ENCODE assay signal across 1 cellular context in the genomic region with DNA sequence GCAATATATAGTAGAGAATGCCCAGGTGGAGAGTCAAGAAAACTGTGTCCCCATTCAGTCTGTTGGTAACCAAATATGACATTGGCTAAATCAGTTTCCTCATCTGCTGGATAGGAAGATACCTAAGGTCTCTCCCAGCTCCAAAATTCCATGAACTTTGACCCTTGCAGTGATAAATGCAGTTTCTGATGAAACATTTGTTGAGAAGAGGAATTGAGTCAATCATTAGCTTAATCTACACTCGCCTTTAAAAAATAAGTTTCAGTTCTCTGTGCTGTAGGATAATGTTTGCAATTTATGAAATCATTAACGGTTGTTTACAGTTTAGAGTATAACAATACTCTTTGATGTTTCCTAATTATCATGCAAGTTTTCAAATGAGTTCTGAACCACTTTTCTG.
TF ChIP-seq lines count a peak whose summit lies in the region.

No MANE protein-coding gene starts in this region.

TF ChIP-seq in HepG2, 621 proteins besides CTCF, POLR2A, EP300 and RAD21 (continued from another document and continues in another):
- TF ChIP-seq, protein P1, sequence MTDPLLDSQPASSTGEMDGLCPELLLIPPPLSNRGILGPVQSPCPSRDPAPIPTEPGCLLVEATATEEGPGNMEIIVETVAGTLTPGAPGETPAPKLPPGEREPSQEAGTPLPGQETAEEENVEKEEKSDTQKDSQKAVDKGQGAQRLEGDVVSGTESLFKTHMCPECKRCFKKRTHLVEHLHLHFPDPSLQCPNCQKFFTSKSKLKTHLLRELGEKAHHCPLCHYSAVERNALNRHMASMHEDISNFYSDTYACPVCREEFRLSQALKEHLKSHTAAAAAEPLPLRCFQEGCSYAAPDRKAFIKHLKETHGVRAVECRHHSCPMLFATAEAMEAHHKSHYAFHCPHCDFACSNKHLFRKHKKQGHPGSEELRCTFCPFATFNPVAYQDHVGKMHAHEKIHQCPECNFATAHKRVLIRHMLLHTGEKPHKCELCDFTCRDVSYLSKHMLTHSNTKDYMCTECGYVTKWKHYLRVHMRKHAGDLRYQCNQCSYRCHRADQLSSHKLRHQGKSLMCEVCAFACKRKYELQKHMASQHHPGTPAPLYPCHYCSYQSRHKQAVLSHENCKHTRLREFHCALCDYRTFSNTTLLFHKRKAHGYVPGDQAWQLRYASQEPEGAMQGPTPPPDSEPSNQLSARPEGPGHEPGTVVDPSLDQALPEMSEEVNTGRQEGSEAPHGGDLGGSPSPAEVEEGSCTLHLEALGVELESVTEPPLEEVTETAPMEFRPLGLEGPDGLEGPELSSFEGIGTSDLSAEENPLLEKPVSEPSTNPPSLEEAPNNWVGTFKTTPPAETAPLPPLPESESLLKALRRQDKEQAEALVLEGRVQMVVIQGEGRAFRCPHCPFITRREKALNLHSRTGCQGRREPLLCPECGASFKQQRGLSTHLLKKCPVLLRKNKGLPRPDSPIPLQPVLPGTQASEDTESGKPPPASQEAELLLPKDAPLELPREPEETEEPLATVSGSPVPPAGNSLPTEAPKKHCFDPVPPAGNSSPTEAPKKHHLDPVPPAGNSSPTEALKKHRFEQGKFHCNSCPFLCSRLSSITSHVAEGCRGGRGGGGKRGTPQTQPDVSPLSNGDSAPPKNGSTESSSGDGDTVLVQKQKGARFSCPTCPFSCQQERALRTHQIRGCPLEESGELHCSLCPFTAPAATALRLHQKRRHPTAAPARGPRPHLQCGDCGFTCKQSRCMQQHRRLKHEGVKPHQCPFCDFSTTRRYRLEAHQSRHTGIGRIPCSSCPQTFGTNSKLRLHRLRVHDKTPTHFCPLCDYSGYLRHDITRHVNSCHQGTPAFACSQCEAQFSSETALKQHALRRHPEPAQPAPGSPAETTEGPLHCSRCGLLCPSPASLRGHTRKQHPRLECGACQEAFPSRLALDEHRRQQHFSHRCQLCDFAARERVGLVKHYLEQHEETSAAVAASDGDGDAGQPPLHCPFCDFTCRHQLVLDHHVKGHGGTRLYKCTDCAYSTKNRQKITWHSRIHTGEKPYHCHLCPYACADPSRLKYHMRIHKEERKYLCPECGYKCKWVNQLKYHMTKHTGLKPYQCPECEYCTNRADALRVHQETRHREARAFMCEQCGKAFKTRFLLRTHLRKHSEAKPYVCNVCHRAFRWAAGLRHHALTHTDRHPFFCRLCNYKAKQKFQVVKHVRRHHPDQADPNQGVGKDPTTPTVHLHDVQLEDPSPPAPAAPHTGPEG (CRISPR knock-in tag; IDR thresholded peaks at IDR 0.05) = no peak
- TF ChIP-seq SALL2 (CRISPR knock-in tag; IDR thresholded peaks at IDR 0.05) = no peak
- TF ChIP-seq REXO4 (CRISPR knock-in tag; IDR thresholded peaks at IDR 0.05; ENCODE audit: borderline replicate concordance) = no peak
- TF ChIP-seq FOXJ3 (CRISPR knock-in tag; IDR thresholded peaks at IDR 0.05; ENCODE audit: borderline replicate concordance) = peak; percentile 42; the same call in 1 of the 2 replicates
- no peak for TF ChIP-seq ZNF674 (CRISPR knock-in tag; IDR thresholded peaks at IDR 0.05; ENCODE audit: low read depth)
- TF ChIP-seq ZNF331 (CRISPR knock-in tag; IDR thresholded peaks at IDR 0.05) = peak; percentile 47; the same call in 1 of the 2 replicates
- TF ChIP-seq NR2F6 (IDR thresholded peaks at IDR 0.05) = peak; percentile 77
- TF ChIP-seq NR2F6 (CRISPR knock-in tag; IDR thresholded peaks at IDR 0.05) = peak; percentile 75
- TF ChIP-seq SOX13 (IDR thresholded peaks at IDR 0.05) = no peak
- TF ChIP-seq SOX13 (CRISPR knock-in tag; conservative IDR thresholded peaks at IDR 0.05 in 1 of 2, IDR thresholded peaks at IDR 0.05 in 1 of 2) = peak in 1 of 2 experiments; percentile 59; a peak in 2 of 4 replicates
- TF ChIP-seq, protein P2, sequence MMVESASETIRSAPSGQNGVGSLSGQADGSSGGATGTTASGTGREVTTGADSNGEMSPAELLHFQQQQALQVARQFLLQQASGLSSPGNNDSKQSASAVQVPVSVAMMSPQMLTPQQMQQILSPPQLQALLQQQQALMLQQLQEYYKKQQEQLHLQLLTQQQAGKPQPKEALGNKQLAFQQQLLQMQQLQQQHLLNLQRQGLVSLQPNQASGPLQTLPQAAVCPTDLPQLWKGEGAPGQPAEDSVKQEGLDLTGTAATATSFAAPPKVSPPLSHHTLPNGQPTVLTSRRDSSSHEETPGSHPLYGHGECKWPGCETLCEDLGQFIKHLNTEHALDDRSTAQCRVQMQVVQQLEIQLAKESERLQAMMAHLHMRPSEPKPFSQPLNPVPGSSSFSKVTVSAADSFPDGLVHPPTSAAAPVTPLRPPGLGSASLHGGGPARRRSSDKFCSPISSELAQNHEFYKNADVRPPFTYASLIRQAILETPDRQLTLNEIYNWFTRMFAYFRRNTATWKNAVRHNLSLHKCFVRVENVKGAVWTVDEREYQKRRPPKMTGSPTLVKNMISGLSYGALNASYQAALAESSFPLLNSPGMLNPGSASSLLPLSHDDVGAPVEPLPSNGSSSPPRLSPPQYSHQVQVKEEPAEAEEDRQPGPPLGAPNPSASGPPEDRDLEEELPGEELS (CRISPR knock-in tag; IDR thresholded peaks at IDR 0.05) = peak; percentile 68
- TF ChIP-seq FOXA1 (IDR thresholded peaks at IDR 0.05) = no peak
- peak; percentile 5; the same call in 1 of the 2 replicates for TF ChIP-seq FOXA1 (CRISPR knock-in tag; IDR thresholded peaks at IDR 0.05)
- TF ChIP-seq YY1 (IDR thresholded peaks at IDR 0.05; ENCODE audit: insufficient read depth, insufficient replicate concordance, low read depth, low read length) = no peak
- no peak for TF ChIP-seq ZNF564 (CRISPR knock-in tag; IDR thresholded peaks at IDR 0.05)
- TF ChIP-seq MIXL1 (CRISPR knock-in tag; IDR thresholded peaks at IDR 0.05) = no peak
- TF ChIP-seq ZNF768 (CRISPR knock-in tag; IDR thresholded peaks at IDR 0.05) = no peak
- TF ChIP-seq, protein P3, sequence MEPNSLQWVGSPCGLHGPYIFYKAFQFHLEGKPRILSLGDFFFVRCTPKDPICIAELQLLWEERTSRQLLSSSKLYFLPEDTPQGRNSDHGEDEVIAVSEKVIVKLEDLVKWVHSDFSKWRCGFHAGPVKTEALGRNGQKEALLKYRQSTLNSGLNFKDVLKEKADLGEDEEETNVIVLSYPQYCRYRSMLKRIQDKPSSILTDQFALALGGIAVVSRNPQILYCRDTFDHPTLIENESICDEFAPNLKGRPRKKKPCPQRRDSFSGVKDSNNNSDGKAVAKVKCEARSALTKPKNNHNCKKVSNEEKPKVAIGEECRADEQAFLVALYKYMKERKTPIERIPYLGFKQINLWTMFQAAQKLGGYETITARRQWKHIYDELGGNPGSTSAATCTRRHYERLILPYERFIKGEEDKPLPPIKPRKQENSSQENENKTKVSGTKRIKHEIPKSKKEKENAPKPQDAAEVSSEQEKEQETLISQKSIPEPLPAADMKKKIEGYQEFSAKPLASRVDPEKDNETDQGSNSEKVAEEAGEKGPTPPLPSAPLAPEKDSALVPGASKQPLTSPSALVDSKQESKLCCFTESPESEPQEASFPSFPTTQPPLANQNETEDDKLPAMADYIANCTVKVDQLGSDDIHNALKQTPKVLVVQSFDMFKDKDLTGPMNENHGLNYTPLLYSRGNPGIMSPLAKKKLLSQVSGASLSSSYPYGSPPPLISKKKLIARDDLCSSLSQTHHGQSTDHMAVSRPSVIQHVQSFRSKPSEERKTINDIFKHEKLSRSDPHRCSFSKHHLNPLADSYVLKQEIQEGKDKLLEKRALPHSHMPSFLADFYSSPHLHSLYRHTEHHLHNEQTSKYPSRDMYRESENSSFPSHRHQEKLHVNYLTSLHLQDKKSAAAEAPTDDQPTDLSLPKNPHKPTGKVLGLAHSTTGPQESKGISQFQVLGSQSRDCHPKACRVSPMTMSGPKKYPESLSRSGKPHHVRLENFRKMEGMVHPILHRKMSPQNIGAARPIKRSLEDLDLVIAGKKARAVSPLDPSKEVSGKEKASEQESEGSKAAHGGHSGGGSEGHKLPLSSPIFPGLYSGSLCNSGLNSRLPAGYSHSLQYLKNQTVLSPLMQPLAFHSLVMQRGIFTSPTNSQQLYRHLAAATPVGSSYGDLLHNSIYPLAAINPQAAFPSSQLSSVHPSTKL (CRISPR knock-in tag; IDR thresholded peaks at IDR 0.05) = peak; percentile 55; the same call in 1 of the 2 replicates
- TF ChIP-seq ZNF878 (CRISPR knock-in tag; IDR thresholded peaks at IDR 0.05) = no peak
- TF ChIP-seq, protein P4, sequence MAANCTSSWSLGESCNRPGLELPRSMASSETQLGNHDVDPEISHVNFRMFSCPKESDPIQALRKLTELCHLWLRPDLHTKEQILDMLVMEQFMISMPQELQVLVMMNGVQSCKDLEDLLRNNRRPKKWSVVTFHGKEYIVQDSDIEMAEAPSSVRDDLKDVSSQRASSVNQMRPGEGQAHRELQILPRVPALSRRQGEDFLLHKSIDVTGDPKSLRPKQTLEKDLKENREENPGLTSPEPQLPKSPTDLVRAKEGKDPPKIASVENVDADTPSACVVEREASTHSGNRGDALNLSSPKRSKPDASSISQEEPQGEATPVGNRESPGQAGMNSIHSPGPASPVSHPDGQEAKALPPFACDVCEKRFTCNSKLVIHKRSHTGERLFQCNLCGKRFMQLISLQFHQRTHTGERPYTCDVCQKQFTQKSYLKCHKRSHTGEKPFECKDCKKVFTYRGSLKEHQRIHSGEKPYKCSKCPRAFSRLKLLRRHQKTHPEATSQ (CRISPR knock-in tag; IDR thresholded peaks at IDR 0.05; ENCODE audit: borderline replicate concordance) = no peak
- TF ChIP-seq, protein P5, sequence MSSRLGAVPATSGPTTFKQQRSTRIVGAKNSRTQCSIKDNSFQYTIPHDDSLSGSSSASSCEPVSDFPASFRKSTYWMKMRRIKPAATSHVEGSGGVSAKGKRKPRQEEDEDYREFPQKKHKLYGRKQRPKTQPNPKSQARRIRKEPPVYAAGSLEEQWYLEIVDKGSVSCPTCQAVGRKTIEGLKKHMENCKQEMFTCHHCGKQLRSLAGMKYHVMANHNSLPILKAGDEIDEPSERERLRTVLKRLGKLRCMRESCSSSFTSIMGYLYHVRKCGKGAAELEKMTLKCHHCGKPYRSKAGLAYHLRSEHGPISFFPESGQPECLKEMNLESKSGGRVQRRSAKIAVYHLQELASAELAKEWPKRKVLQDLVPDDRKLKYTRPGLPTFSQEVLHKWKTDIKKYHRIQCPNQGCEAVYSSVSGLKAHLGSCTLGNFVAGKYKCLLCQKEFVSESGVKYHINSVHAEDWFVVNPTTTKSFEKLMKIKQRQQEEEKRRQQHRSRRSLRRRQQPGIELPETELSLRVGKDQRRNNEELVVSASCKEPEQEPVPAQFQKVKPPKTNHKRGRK (CRISPR knock-in tag; IDR thresholded peaks at IDR 0.05) = no peak
- peak; percentile 25; the same call in 1 of the 2 replicates for TF ChIP-seq MED1 (CRISPR knock-in tag; IDR thresholded peaks at IDR 0.05)
- no peak for TF ChIP-seq ZFP62 (CRISPR knock-in tag; IDR thresholded peaks at IDR 0.05)
- TF ChIP-seq NFIC (IDR thresholded peaks at IDR 0.05; ENCODE audit: low read length) = peak; percentile 26; the same call in 1 of the 2 replicates
- no peak for TF ChIP-seq ZNF724P (CRISPR knock-in tag; IDR thresholded peaks at IDR 0.05; ENCODE audit: borderline replicate concordance)
- TF ChIP-seq FOXK2 (IDR thresholded peaks at IDR 0.05) = no peak
- TF ChIP-seq ZNF879 (CRISPR knock-in tag; IDR thresholded peaks at IDR 0.05) = no peak
- TF ChIP-seq, protein P6, sequence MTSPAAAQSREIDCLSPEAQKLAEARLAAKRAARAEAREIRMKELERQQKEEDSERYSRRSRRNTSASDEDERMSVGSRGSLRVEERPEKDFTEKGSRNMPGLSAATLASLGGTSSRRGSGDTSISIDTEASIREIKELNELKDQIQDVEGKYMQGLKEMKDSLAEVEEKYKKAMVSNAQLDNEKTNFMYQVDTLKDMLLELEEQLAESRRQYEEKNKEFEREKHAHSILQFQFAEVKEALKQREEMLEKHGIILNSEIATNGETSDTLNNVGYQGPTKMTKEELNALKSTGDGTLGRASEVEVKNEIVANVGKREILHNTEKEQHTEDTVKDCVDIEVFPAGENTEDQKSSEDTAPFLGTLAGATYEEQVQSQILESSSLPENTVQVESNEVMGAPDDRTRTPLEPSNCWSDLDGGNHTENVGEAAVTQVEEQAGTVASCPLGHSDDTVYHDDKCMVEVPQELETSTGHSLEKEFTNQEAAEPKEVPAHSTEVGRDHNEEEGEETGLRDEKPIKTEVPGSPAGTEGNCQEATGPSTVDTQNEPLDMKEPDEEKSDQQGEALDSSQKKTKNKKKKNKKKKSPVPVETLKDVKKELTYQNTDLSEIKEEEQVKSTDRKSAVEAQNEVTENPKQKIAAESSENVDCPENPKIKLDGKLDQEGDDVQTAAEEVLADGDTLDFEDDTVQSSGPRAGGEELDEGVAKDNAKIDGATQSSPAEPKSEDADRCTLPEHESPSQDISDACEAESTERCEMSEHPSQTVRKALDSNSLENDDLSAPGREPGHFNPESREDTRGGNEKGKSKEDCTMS (CRISPR knock-in tag; conservative IDR thresholded peaks at IDR 0.05) = no peak
- TF ChIP-seq, protein P7, sequence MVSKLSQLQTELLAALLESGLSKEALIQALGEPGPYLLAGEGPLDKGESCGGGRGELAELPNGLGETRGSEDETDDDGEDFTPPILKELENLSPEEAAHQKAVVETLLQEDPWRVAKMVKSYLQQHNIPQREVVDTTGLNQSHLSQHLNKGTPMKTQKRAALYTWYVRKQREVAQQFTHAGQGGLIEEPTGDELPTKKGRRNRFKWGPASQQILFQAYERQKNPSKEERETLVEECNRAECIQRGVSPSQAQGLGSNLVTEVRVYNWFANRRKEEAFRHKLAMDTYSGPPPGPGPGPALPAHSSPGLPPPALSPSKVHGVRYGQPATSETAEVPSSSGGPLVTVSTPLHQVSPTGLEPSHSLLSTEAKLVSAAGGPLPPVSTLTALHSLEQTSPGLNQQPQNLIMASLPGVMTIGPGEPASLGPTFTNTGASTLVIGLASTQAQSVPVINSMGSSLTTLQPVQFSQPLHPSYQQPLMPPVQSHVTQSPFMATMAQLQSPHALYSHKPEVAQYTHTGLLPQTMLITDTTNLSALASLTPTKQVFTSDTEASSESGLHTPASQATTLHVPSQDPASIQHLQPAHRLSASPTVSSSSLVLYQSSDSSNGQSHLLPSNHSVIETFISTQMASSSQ (IDR thresholded peaks at IDR 0.05; ENCODE audit: low read depth) = peak; percentile 73
- TF ChIP-seq, protein P7 (CRISPR knock-in tag; IDR thresholded peaks at IDR 0.05; ENCODE audit: borderline replicate concordance) = peak; percentile 79; the same call in 1 of the 2 replicates
- TF ChIP-seq, protein P8, sequence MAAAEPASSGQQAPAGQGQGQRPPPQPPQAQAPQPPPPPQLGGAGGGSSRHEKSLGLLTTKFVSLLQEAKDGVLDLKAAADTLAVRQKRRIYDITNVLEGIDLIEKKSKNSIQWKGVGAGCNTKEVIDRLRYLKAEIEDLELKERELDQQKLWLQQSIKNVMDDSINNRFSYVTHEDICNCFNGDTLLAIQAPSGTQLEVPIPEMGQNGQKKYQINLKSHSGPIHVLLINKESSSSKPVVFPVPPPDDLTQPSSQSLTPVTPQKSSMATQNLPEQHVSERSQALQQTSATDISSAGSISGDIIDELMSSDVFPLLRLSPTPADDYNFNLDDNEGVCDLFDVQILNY (CRISPR knock-in tag; conservative IDR thresholded peaks at IDR 0.05) = no peak
- no peak for TF ChIP-seq SMAD9 (CRISPR knock-in tag; IDR thresholded peaks at IDR 0.05)
- peak; percentile 32 to 41; a peak in 1 of 4 replicates for TF ChIP-seq NR2F1 (CRISPR knock-in tag; IDR thresholded peaks at IDR 0.05)
- TF ChIP-seq GATAD2A (CRISPR knock-in tag; IDR thresholded peaks at IDR 0.05) = peak; percentile 53; the same call in 1 of the 2 replicates
